8 cellular contexts compared by ENCODE assay signal in genomic region chr4:153142700-153143438, GRCh38.
A peak's percentile ranks its signal among the peaks of the same experiment; 100 is the strongest.
DNase-seq lines count a peak whose midpoint lies in the region; ATAC-seq, FAIRE-seq and TF ChIP-seq lines count a peak whose summit lies in the region.

No MANE protein-coding gene starts in this region.

- H3K4me1 ChIP-seq in mammary epithelial cell (ENCODE audit: insufficient read depth, low read length) = peaks cover 22% of the 10 kb centered on the region

- no peaks in the 10 kb centered on the region for H3K36me3 ChIP-seq in mammary epithelial cell (ENCODE audit: insufficient read depth, low read length)

- no peak for ATAC-seq in HG03280 (IDR thresholded peaks at IDR 0.05; ENCODE audit: unreplicated experiment)

- peak; percentile 27 for TF ChIP-seq CTCF in GM13976 (IDR thresholded peaks at IDR 0.05; ENCODE audit: borderline replicate concordance, control extremely low read depth, extremely low read depth, insufficient read depth, missing control alignments)
- peak; percentile 84 to 94 for TF ChIP-seq CTCF in mammary epithelial cell (conservative IDR thresholded peaks at IDR 0.05 in 1 of 2, IDR thresholded peaks at IDR 0.05 in 1 of 2; ENCODE audit: extremely low read depth in 1 of 2, insufficient read depth in 1 of 2, low read depth in 1 of 2, low read length in 2 of 2)

- CTCF ChIA-PET in mammary epithelial cell (lab: Charles Lee; ENCODE audit: low non-redundant PET) = interaction anchor here (0.6 to 0.8 kb wide), 5 partner anchors 167 to 469 kb away, joined by 3 to 6 read pairs (median 4); no protein-coding TSS in a partner anchor

- no peaks in the 10 kb centered on the region for H3K27me3 ChIP-seq in mammary epithelial cell (ENCODE audit: insufficient read depth, low read length)

- H3K27ac ChIP-seq in mammary epithelial cell (ENCODE audit: insufficient read depth, low read depth, low read length) = no peak overlapping the region

- H4K20me1 ChIP-seq in mammary epithelial cell (ENCODE audit: insufficient read depth, low read length) = no peaks in the 10 kb centered on the region

- FAIRE-seq in A204.1 (lab: Jason Lieb, UNC) (peak; percentile 82), islet of Langerhans (lab: Jason Lieb, UNC) (peak; percentile 93)

- H3K9ac ChIP-seq in mammary epithelial cell (ENCODE audit: insufficient read depth, low read length) = no peak overlapping the region

- no peaks in the 10 kb centered on the region for H3K9me3 ChIP-seq in mammary epithelial cell (replicated peaks; ENCODE audit: insufficient read depth, low read length)

- no peak overlapping the region for H3K4me3 ChIP-seq in mammary epithelial cell (replicated peaks in 1 of 3; ENCODE audit: insufficient read depth in 1 of 3, low read depth in 2 of 3, low read length in 3 of 3)

- DNase-seq in GM13976 (ENCODE audit: low spot score) (peak; percentile 57), NCI-H187 (lab: John Stamatoyannopoulos, UW) (peak; percentile 35 to 81), T-helper 2 cell (peak in 3 of 5 experiments; percentile 19 to 70 (median 29)), mammary epithelial cell (peak; percentile 50)
- DNase-seq in stimulated activated CD4-positive, alpha-beta T cell treated with anti-CD3 and anti-CD28 coated beads, Interleukin-12 subunit alpha, Interleukin-12 subunit beta, amount 100 ng/mL, for 48 hours (ENCODE audit: low read depth in 2 of 3, low spot score in 1 of 3) = peak in 2 of 3 donors; percentile 25 to 34

- intact Hi-C loops in mammary epithelial cell (cut with micrococcal nuclease) = loop anchor here (1.0 to 2.0 kb wide), 8 partner anchors 80 to 607 kb away; no protein-coding TSS in a partner anchor

- H3K4me2 ChIP-seq in mammary epithelial cell (ENCODE audit: insufficient read depth, low read depth, low read length) = peak overlapping the region; percentile 39

- WGBS in mammary epithelial cell (ENCODE audit: low coverage, missing lambda C conversion rate) = 37% methylated on average over 7 of the region's 7 CpGs

- in situ Hi-C loops in GM13976 (cut with MboI; ENCODE audit: low sequenced_read_pairs, unreplicated experiment) (no loop called here), mammary epithelial cell (cut with MboI; ENCODE audit: low sequenced_read_pairs in 2 of 2) (loop anchor here (5.0 to 25.0 kb wide), 3 partner anchors 174 to 444 kb away; no protein-coding TSS in a partner anchor)

- peak overlapping the region; percentile 57 for H2AFZ ChIP-seq in mammary epithelial cell (ENCODE audit: low read depth, low read length)

- no TSS peak for BruUV-seq in mammary epithelial cell (replicated peaks; lab: Mats Ljungman, UMichigan)

- dilution Hi-C loops in mammary epithelial cell (cut with HindIII; ENCODE audit: low sequenced_read_pairs) = loop anchor here (25.0 kb wide), 1 partner anchor 169 kb away; no protein-coding TSS in a partner anchor

- no peaks in the 10 kb centered on the region for H3K79me2 ChIP-seq in mammary epithelial cell (ENCODE audit: insufficient read depth, low read length)
